19 cellular contexts compared by ENCODE assay signal in genomic region chrX:55140800-55141199, GRCh38. TPM values are rescaled to one million over a fixed set of nuclear protein-coding genes. Genes with fewer than 3 reads are reported as not detected.
"Had no signal": no experiment of that assay in that cellular context is flagged by ENCODE, and none has a peak within 500 bp of the region (broad histone marks: within the 10 kb centered on the region; RNA-seq: fewer than 3 reads in every experiment).

No MANE protein-coding gene starts in this region.

RNA-seq across cellular contexts. Expression of gene PAGE2, which starts 52.0 kb away (rescaled TPM):
- total RNA-seq: naive thymus-derived CD8-positive, alpha-beta T cell; natural killer cell treated with Interleukin-12 subunit alpha and Interleukin-12 subunit beta and Interleukin-15 and Interleukin-18, amount 100 ng/mL, for 72 hours; neural crest cell; omental fat pad; osteocyte; pancreas; posterior vena cava; pulmonary artery endothelial cell; right atrium auricular region; sciatic nerve; stomach; subcutaneous adipose tissue; temporal lobe; thoracic aorta; thyroid gland; tibial nerve; upper lobe of right lung; urinary bladder; uterus had no signal
- polyA plus RNA-seq: naive thymus-derived CD8-positive, alpha-beta T cell; stomach; urinary bladder had no signal
